In the genomic region with DNA sequence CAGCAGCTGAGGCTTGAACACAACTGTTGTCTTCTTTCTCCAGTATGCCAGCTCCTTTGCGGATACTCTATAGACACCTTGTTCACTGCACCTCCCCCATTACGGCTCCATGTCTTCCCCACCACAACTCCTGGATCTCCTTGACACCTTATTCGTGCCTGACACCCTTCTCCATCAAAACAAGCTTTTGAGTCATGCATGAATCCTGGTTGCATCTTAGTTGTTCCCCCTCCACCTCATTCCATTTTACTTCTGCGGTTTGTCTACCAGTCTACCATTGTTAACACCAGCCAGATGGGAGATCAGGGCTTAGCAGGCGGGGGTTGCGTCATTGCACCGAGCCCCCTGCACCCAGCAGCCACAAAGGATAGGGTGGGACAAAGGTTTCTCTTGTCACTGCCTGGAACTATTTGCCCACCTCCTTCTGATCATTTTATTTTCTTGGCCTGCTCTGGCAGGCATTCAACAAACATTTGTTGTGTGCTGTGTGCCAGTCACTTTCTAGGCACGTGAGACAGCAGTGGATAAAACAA, we compare ENCODE assay signal across 8 cellular contexts. TPM values are rescaled to one million over a fixed set of nuclear protein-coding genes. Genes with fewer than 3 reads are reported as not detected.
DNase-seq lines count a peak whose midpoint lies in the region; ATAC-seq, FAIRE-seq and TF ChIP-seq lines count a peak whose summit lies in the region.

No MANE protein-coding gene starts in this region.

- no peak for TF ChIP-seq POLR2A in A549 (IDR thresholded peaks at IDR 0.05; ENCODE audit: low read length)

- H3K27ac ChIP-seq in A549 (peak overlapping the region in 1 of 2 experiments; percentile 86; a peak in 3 of 6 replicates), HUES6 (ENCODE audit: low read depth, low read length) (peak overlapping the region; percentile 83), brain microvascular endothelial cell (peak overlapping the region; percentile 76)

- no peak for DNase-seq in A549 (ENCODE audit: low read depth in 1 of 2, low spot score in 1 of 2)
- no peak for DNase-seq in brain microvascular endothelial cell
- DNase-seq in naive B cell = no peak
- DNase-seq in NOMO-1 treated with DMSO at 0.1 percent for 48 hours (lab: John Stamatoyannopoulos, UW; ENCODE audit: unreplicated experiment) = no peak
- no peak for DNase-seq in GM19239 (ENCODE audit: insufficient read length, low spot score)
- DNase-seq in cerebellar cortex (ENCODE audit: low spot score) = no peak
- no peak for DNase-seq in D721Med (ENCODE audit: insufficient read length, low spot score)

- H3K9ac ChIP-seq in HUES6 (ENCODE audit: low read length) = peak overlapping the region; percentile 73

- ATAC-seq in A549 (no peak), naive B cell (ENCODE audit: low read depth in 2 of 2) (no peak)

- WGBS in A549 (ENCODE audit: missing lambda C conversion rate) = 91% methylated on average over 8 of the region's 8 CpGs

- CTCF ChIA-PET in A549 (lab: Yijun Ruan, JAX) = no interaction called here

- no peak for TF ChIP-seq EP300 in A549 (IDR thresholded peaks at IDR 0.05)

- H3K4me3 ChIP-seq in A549 (no peak overlapping the region), HUES6 (ENCODE audit: low read depth, low read length) (no peak overlapping the region), brain microvascular endothelial cell (ENCODE audit: low read depth, low read length) (no peak overlapping the region)

- H3K36me3 ChIP-seq in HUES6 (ENCODE audit: control insufficient read depth, insufficient read depth, low read length) (peaks cover 65% of the 10 kb centered on the region), brain microvascular endothelial cell (replicated peaks) (peaks cover 49% of the 10 kb centered on the region)

- H3K27me3 ChIP-seq in HUES6 (ENCODE audit: control insufficient read depth, insufficient read depth, low read length) = no peaks in the 10 kb centered on the region
- no peaks in the 10 kb centered on the region for H3K27me3 ChIP-seq in brain microvascular endothelial cell (replicated peaks)

- POLR2A ChIA-PET in A549 (lab: Yijun Ruan, JAX) = interaction anchor here (3.5 kb wide), 1 partner anchor 16 kb away, joined by 43 read pairs; the partner anchor contains the start of gene USP11

- H3K4me1 ChIP-seq in A549 (peaks cover 26% of the 10 kb centered on the region), HUES6 (ENCODE audit: control insufficient read depth, insufficient read depth, low read length) (peaks cover 33% of the 10 kb centered on the region)

- peak overlapping the region; percentile 79; the same call in 2 of the 3 replicates for H3K4me2 ChIP-seq in A549

- H3K36me3 Mint-ChIP-seq in naive B cell = peaks cover 16 to 43% of the 10 kb centered on the region in 2 donors

- peaks cover 39 to 47% (median 42%) of the 10 kb centered on the region in 3 donors for H3K4me1 Mint-ChIP-seq in naive B cell

- no peaks in the 10 kb centered on the region for H3K27me3 Mint-ChIP-seq in naive B cell

- no peak for TF ChIP-seq RAD21 in A549 (conservative IDR thresholded peaks at IDR 0.05 in 1 of 2, IDR thresholded peaks at IDR 0.05 in 1 of 2)

- peak overlapping the region in 7 of 8 donors; percentile 26 to 98 (median 92) for H3K4me3 Mint-ChIP-seq in naive B cell

- in situ Hi-C loops in brain microvascular endothelial cell (cut with HindIII; ENCODE audit: low pct_ligation_motif_present, low sequenced_read_pairs) = no loop called here

- TF ChIP-seq CTCF in A549 (IDR thresholded peaks at IDR 0.05) (no peak), brain microvascular endothelial cell (IDR thresholded peaks at IDR 0.05; ENCODE audit: low read depth, low read length, missing control alignments) (no peak), D721Med (IDR thresholded peaks at IDR 0.05; ENCODE audit: insufficient read depth, missing control alignments) (no peak)

- FAIRE-seq in A549 (lab: Jason Lieb, UNC) (no peak), GM19239 (lab: Jason Lieb, UNC) (no peak), D721Med (lab: Jason Lieb, UNC) (no peak)

- peak overlapping the region; percentile 98 to 99 (median 99) for H3K27ac Mint-ChIP-seq in naive B cell

- H3K9me3 ChIP-seq in A549 = no peaks in the 10 kb centered on the region
- no peaks in the 10 kb centered on the region for H3K9me3 ChIP-seq in HUES6 (ENCODE audit: control insufficient read depth, insufficient read depth, low read depth, low read length)

- no peaks in the 10 kb centered on the region for H3K9me3 Mint-ChIP-seq in naive B cell

TF ChIP-seq in A549, 52 proteins besides CTCF, POLR2A, EP300 and RAD21:
- TF ChIP-seq TP53 (CRISPR knock-in tag; IDR thresholded peaks at IDR 0.05) (no peak), PHF8 (IDR thresholded peaks at IDR 0.05; ENCODE audit: borderline replicate concordance, low read depth) (no peak), RARB (CRISPR knock-in tag; IDR thresholded peaks at IDR 0.05) (no peak), CHD4 (IDR thresholded peaks at IDR 0.05; ENCODE audit: borderline replicate concordance) (no peak), HOXB13 (CRISPR knock-in tag; IDR thresholded peaks at IDR 0.05; ENCODE audit: low read depth) (no peak), USF2 (IDR thresholded peaks at IDR 0.05) (no peak), MAFK (IDR thresholded peaks at IDR 0.05; ENCODE audit: partially characterized antibody) (no peak)

RNA-seq across cellular contexts. Expression of gene CDK16, which starts 2.0 kb away (rescaled TPM):
- polyA plus RNA-seq in A549 (2011; rRNA removed) (111 and 121 TPM in 2 replicates), A549 (2017; fragmentation: RNase III; extraction: RNeasy Plus Mini Kit Qiagen cat#74134 plus additional on column Dnase treatment) (101 to 115 TPM (median 105 TPM) in 3 replicates), naive B cell (ENCODE audit: low read depth in 6 of 6) (10 to 100 TPM in 1 of 6 donors, 1 to 10 TPM in 5; 3.9 to 19.9 (median 7.2) TPM)
- 141 and 147 TPM in 2 replicates for polyA plus RNA-seq in A549 (2012; cell fraction: cytosol; rRNA removed)
- 280 and 320 TPM in 2 replicates for polyA plus RNA-seq in A549 (2012; cell fraction: nucleus; rRNA removed)
- polyA minus RNA-seq in A549 (2011; rRNA and poly(A)+ RNA removed) = 268 and 280 TPM in 2 replicates

RNA-seq across cellular contexts. Expression of gene USP11, which starts 16.4 kb away (rescaled TPM):
- 35.6 and 36.6 TPM in 2 replicates for polyA plus RNA-seq in A549 (2011; rRNA removed)
- 22.2 and 25.4 TPM in 2 replicates for polyA plus RNA-seq in A549 (2012; cell fraction: cytosol; rRNA removed)
- polyA plus RNA-seq in A549 (2012; cell fraction: nucleus; rRNA removed) = 74.3 and 83.3 TPM in 2 replicates
- polyA plus RNA-seq in A549 (2017; fragmentation: RNase III; extraction: RNeasy Plus Mini Kit Qiagen cat#74134 plus additional on column Dnase treatment) = 43.5 to 53.3 TPM (median 50.0 TPM) in 3 replicates
- polyA minus RNA-seq in A549 (2011; rRNA and poly(A)+ RNA removed) = 122 and 133 TPM in 2 replicates
- 100 to 1,000 TPM in 3 of 6 donors, 10 to 100 TPM in 3; 88.3 to 145 (median 98.7) TPM for polyA plus RNA-seq in naive B cell (ENCODE audit: low read depth in 6 of 6)

RNA-seq across cellular contexts. Expression of gene UBA1, which starts 22.8 kb away (rescaled TPM):
- polyA plus RNA-seq in A549 (2011; rRNA removed) = 160 and 192 TPM in 2 replicates
- polyA plus RNA-seq in A549 (2012; cell fraction: cytosol; rRNA removed) = 266 and 294 TPM in 2 replicates
- 588 and 645 TPM in 2 replicates for polyA plus RNA-seq in A549 (2012; cell fraction: nucleus; rRNA removed)
- polyA plus RNA-seq in A549 (2017; fragmentation: RNase III; extraction: RNeasy Plus Mini Kit Qiagen cat#74134 plus additional on column Dnase treatment) = 188 to 196 TPM (median 192 TPM) in 3 replicates
- polyA minus RNA-seq in A549 (2011; rRNA and poly(A)+ RNA removed) = 293 and 297 TPM in 2 replicates
- 100 to 1,000 TPM; 151 to 190 (median 174) TPM for polyA plus RNA-seq in naive B cell (ENCODE audit: low read depth in 6 of 6)

Comparison
In these comparisons a context has a peak if more than half of its experiments do, and no peak if none do; other contexts are left out.
1. RNA of gene CDK16, which starts 2.0 kb away (polyA plus RNA-seq): 101 to 320 TPM in A549; 3.9 to 19.9 TPM in naive B cell; every median in the first group is over 4 times any median in the second.